In the genomic region with DNA sequence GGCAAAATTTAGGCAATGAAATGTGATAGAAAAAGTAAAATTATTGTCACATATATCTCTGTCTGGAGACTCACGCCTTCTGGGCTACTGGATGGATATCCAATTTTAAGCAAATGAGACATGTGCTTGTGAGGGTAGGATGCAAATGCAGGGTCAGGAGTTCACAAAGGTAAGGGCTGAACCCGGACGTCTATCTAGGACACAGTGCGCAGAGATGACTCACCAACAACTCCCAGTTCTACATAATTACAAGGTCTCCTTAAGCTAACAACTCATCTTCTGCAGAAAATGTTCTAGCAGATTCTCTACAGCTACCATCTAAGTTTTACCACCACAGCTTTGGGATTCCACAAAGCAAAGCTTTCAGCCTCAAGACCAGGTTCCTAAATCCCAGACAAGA, we compare ENCODE assay signal across 18 cellular contexts.
DNase-seq lines count a peak whose midpoint lies in the region; ATAC-seq, FAIRE-seq and TF ChIP-seq lines count a peak whose summit lies in the region.
"Had no signal": no experiment of that assay in that cellular context is flagged by ENCODE, and none has a peak within 500 bp of the region (broad histone marks: within the 10 kb centered on the region; RNA-seq: fewer than 3 reads in every experiment).

No MANE protein-coding gene starts in this region.

- H3K27ac ChIP-seq in mammary epithelial cell (ENCODE audit: insufficient read depth, low read depth, low read length), result no peak overlapping the region
- H3K27ac ChIP-seq: C4-2B, SJSA1 had no signal

- H2AFZ ChIP-seq in mammary epithelial cell (ENCODE audit: low read depth, low read length), result no peak overlapping the region

- H3K27me3 ChIP-seq in mammary epithelial cell (ENCODE audit: insufficient read depth, low read length) (no peaks in the 10 kb centered on the region), bronchial epithelial cell (ENCODE audit: control insufficient read depth, insufficient read depth, low read length) (no peaks in the 10 kb centered on the region)
- H3K27me3 ChIP-seq: SJSA1 had no signal

- H3K4me3 Mint-ChIP-seq in MCF 10A (ENCODE audit: unreplicated experiment), result no peak overlapping the region

- dilution Hi-C loops in mammary epithelial cell (cut with HindIII; ENCODE audit: low sequenced_read_pairs), result loop anchor here (25.0 kb wide), 1 partner anchor 98 kb away; no protein-coding TSS in a partner anchor

- no peaks in the 10 kb centered on the region for H3K9me3 Mint-ChIP-seq in MCF 10A (ENCODE audit: unreplicated experiment)

- no peaks in the 10 kb centered on the region for H3K9me3 ChIP-seq in mammary epithelial cell (replicated peaks; ENCODE audit: insufficient read depth, low read length)
- H3K9me3 ChIP-seq: Caco-2, SJSA1 had no signal

- ATAC-seq in left lobe of liver, result peak; percentile 28
- ATAC-seq: GM12878 had no signal

- no peaks in the 10 kb centered on the region for H3K4me1 ChIP-seq in mammary epithelial cell (ENCODE audit: insufficient read depth, low read length)
- H3K4me1 ChIP-seq: Caco-2, SJSA1 had no signal

- 48% methylated on average over 4 of the region's 4 CpGs for WGBS in mammary epithelial cell (ENCODE audit: low coverage, missing lambda C conversion rate)

- no peak overlapping the region for H3K27ac Mint-ChIP-seq in MCF 10A (ENCODE audit: low read depth, unreplicated experiment)

- POLR2A ChIA-PET in MCF 10A (lab: Yijun Ruan, JAX), result no interaction called here

- no peaks in the 10 kb centered on the region for H3K79me2 ChIP-seq in mammary epithelial cell (ENCODE audit: insufficient read depth, low read length)

- H3K4me2 ChIP-seq in mammary epithelial cell (ENCODE audit: insufficient read depth, low read depth, low read length), result no peak overlapping the region

- H3K4me3 ChIP-seq in mammary epithelial cell (replicated peaks in 1 of 3; ENCODE audit: insufficient read depth in 1 of 3, low read depth in 2 of 3, low read length in 3 of 3) (no peak overlapping the region), bronchial epithelial cell (ENCODE audit: low read depth, low read length) (no peak overlapping the region)
- H3K4me3 ChIP-seq: GM12878, SJSA1 had no signal

- DNase-seq in MCF 10A (ENCODE audit: unreplicated experiment) (peak; percentile 5), mammary epithelial cell (no peak), bronchial epithelial cell (ENCODE audit: low read depth) (peak; percentile 42), left lobe of liver (ENCODE audit: low spot score) (no peak), germinal center (ENCODE audit: low spot score) (no peak), DMS114 treated with DMSO at 0.1 percent for 48 hours (lab: John Stamatoyannopoulos, UW; ENCODE audit: unreplicated experiment) (no peak), amniotic stem cell (lab: John Stamatoyannopoulos, UW) (no peak)
- no peak for DNase-seq in activated CD4-positive, CD25-positive, alpha-beta regulatory T cell (lab: John Stamatoyannopoulos, UW)
- DNase-seq: Caco-2, DMS53, HCEC 1CT, NCI-H1048, NCI-H1694, NCI-H69 had no signal

- FAIRE-seq in bronchial epithelial cell (lab: Jason Lieb, UNC), result no peak
- FAIRE-seq: GM12878, HTR-8/SVneo had no signal

- H4K20me1 ChIP-seq in mammary epithelial cell (ENCODE audit: insufficient read depth, low read length), result no peaks in the 10 kb centered on the region

- H3K27me3 Mint-ChIP-seq in MCF 10A (ENCODE audit: insufficient read depth, unreplicated experiment), result no peaks in the 10 kb centered on the region

- no peaks in the 10 kb centered on the region for H3K36me3 ChIP-seq in mammary epithelial cell (ENCODE audit: insufficient read depth, low read length)
- H3K36me3 ChIP-seq in bronchial epithelial cell (ENCODE audit: control insufficient read depth, insufficient read depth, low read length), result no peaks in the 10 kb centered on the region
- H3K36me3 ChIP-seq: SJSA1 had no signal

- intact Hi-C loops in MCF 10A (cut with micrococcal nuclease), result no loop called here
- intact Hi-C loops in mammary epithelial cell (cut with micrococcal nuclease), result no loop called here

- H3K4me1 Mint-ChIP-seq in MCF 10A (ENCODE audit: insufficient read depth, unreplicated experiment), result no peaks in the 10 kb centered on the region

- TF ChIP-seq CTCF in MCF 10A (IDR thresholded peaks at IDR 0.05; ENCODE audit: unreplicated experiment), result no peak
- TF ChIP-seq CTCF in mammary epithelial cell (conservative IDR thresholded peaks at IDR 0.05 in 1 of 2, IDR thresholded peaks at IDR 0.05 in 1 of 2; ENCODE audit: extremely low read depth in 1 of 2, insufficient read depth in 1 of 2, low read depth in 1 of 2, low read length in 2 of 2), result no peak
- no peak for TF ChIP-seq CTCF in bronchial epithelial cell (IDR thresholded peaks at IDR 0.05; ENCODE audit: insufficient read depth, low read length, severe bottlenecking)

- in situ Hi-C loops in mammary epithelial cell (cut with MboI; ENCODE audit: low sequenced_read_pairs in 2 of 2), result no loop called here

- BruUV-seq in MCF 10A (replicated peaks; lab: Mats Ljungman, UMichigan) (no TSS peak), mammary epithelial cell (replicated peaks; lab: Mats Ljungman, UMichigan) (no TSS peak)

- H3K36me3 Mint-ChIP-seq in MCF 10A (ENCODE audit: insufficient read depth, unreplicated experiment), result no peaks in the 10 kb centered on the region

- CTCF ChIA-PET in MCF 10A (lab: Yijun Ruan, JAX), result interaction anchor here (0.6 kb wide), 2 partner anchors 36 to 435 kb away, joined by 3 to 4 read pairs; no protein-coding TSS in a partner anchor
- CTCF ChIA-PET in mammary epithelial cell (lab: Charles Lee; ENCODE audit: low non-redundant PET), result no interaction called here

- H3K9ac ChIP-seq in mammary epithelial cell (ENCODE audit: insufficient read depth, low read length), result no peak overlapping the region

Comparison
In these comparisons a context has a peak if more than half of its experiments do, and no peak if none do; other contexts are left out.
1. DNase-seq: peak in MCF 10A (single experiment) and bronchial epithelial cell (single experiment); none in mammary epithelial cell (single experiment), left lobe of liver (single experiment), germinal center (single experiment), activated CD4-positive, CD25-positive, alpha-beta regulatory T cell (0 of 4), DMS114 treated with DMSO at 0.1 percent for 48 hours (single experiment) and amniotic stem cell (single experiment).